ENCODE assay signal across 8 cellular contexts in the genomic region with DNA sequence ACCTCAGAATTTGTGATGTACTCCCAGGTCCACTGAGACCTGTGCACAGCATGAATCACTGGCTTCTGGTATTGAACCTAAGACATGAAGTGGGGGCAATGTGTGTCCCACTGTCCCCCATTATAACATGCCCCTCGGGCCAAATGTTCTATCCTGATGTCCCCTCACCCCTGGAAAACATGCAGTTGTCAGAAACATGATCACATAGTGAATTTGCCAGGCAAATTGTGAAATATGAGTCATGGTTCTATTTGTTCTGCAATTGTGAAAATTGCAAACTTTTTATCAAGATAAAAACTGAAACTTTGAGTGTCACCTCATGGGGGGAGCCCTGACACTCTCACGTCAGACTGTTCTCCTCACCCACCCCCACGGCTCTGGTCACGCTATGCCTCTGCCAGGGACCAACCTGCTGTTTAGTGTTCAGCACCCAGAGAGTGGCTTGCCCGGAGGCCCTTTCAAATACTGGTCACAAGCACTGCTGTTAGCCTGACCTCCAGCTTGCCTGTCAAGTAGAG.
DNase-seq lines count a peak whose midpoint lies in the region; ATAC-seq, FAIRE-seq and TF ChIP-seq lines count a peak whose summit lies in the region.

No MANE protein-coding gene starts in this region.

- SMC1A ChIA-PET in GM12878 (lab: Charles Lee; ENCODE audit: uncharacterized antibody, unreplicated experiment), result interaction anchor here (0.6 to 2.1 kb wide), 7 partner anchors 13 to 1733 kb away, joined by 3 to 8 read pairs (median 6); no protein-coding TSS in a partner anchor

- RAD21 ChIA-PET in GM12878 (lab: Charles Lee; ENCODE audit: unreplicated experiment), result interaction anchor here (0.7 to 2.5 kb wide), 3 partner anchors 28 to 212 kb away, joined by 3 to 8 read pairs (median 3); no protein-coding TSS in a partner anchor

- H3K27me3 ChIP-seq in PC-3 (ENCODE audit: low read length) (no peaks in the 10 kb centered on the region), GM12878 (replicated peaks in 1 of 2; ENCODE audit: control insufficient read depth in 2 of 2, insufficient read depth in 2 of 2, low read length in 1 of 2) (no peaks in the 10 kb centered on the region)

- peak; percentile 47 for FAIRE-seq in GM12878 (lab: Jason Lieb, UNC)

- no peaks in the 10 kb centered on the region for H3K9me2 ChIP-seq in PC-3 (replicated peaks; ENCODE audit: low read length)

- in situ Hi-C loops in GM12878 (cut with MboI) (no loop called here), KBM-7 (cut with MboI; ENCODE audit: low pct_unique_long_range_greater_than_20kb, low sequenced_read_pairs) (loop anchor here (25.0 kb wide), 2 partner anchors 273 to 1073 kb away; no protein-coding TSS in a partner anchor)

- ATAC-seq in GM18867 (IDR thresholded peaks at IDR 0.05; ENCODE audit: unreplicated experiment), result peak; percentile 72
- peak; percentile 80 for ATAC-seq in HG02763 (IDR thresholded peaks at IDR 0.05; ENCODE audit: unreplicated experiment)
- peak; percentile 68 for ATAC-seq in PC-3
- peak; percentile 88 for ATAC-seq in GM12878
- ATAC-seq in omental fat pad (ENCODE audit: low FRiP score), result no peak

- peak overlapping the region; percentile 51 for H3K4me2 ChIP-seq in PC-3 (ENCODE audit: low read length)
- H3K4me2 ChIP-seq in GM12878 (ENCODE audit: control insufficient read depth, insufficient read depth), result peak overlapping the region; percentile 67

- peak; percentile 84 for DNase-seq in PC-3
- peak; percentile 62 for DNase-seq in GM12878 (ENCODE audit: low read depth, low spot score)
- peak; percentile 81 for DNase-seq in stimulated activated CD8-positive, alpha-beta memory T cell treated with anti-CD3 and anti-CD28 coated beads, Interleukin-4, amount 100 ng/mL, for 24 hours (ENCODE audit: low read depth)
- DNase-seq in omental fat pad (ENCODE audit: low spot score), result no peak
- DNase-seq in NCI-H1105 treated with DMSO at 0.1 percent for 48 hours (lab: John Stamatoyannopoulos, UW), result no peak
- DNase-seq in KBM-7, result no peak

- TF ChIP-seq POLR2A in GM12878 (IDR thresholded peaks at IDR 0.05; ENCODE audit: low read depth, low read length), result no peak

- TF ChIP-seq EP300 in GM12878 (IDR thresholded peaks at IDR 0.05; ENCODE audit: borderline replicate concordance in 1 of 2, control insufficient read depth in 1 of 2, low read depth in 2 of 2, low read length in 2 of 2), result peak; percentile 100

- H3K79me2 ChIP-seq in PC-3 (ENCODE audit: low read length), result no peaks in the 10 kb centered on the region
- H3K79me2 ChIP-seq in GM12878 (ENCODE audit: control insufficient read depth, insufficient read depth, low read length), result no peaks in the 10 kb centered on the region

- intact Hi-C loops in PC-3 (cut with micrococcal nuclease), result loop anchor here (1.0 to 10.0 kb wide), 5 partner anchors 102 to 1056 kb away; no protein-coding TSS in a partner anchor
- intact Hi-C loops in GM12878 (cut with micrococcal nuclease; ENCODE audit: unreplicated experiment), result loop anchor here (1.0 to 10.0 kb wide), 8 partner anchors 27 to 1116 kb away; partner anchors contain the start of gene SUPT3H

- H3K9me3 ChIP-seq in PC-3 (ENCODE audit: low read length), result no peaks in the 10 kb centered on the region
- no peaks in the 10 kb centered on the region; the same call in 1 of the 3 replicates for H3K9me3 ChIP-seq in GM12878 (replicated peaks; ENCODE audit: control insufficient read depth, insufficient read depth, low read length)

- 3% methylated on average over 5 of the region's 5 CpGs for WGBS in GM12878 (ENCODE audit: insufficient coverage, insufficient replicate concordance, low lambda C conversion rate, missing lambda C conversion rate)

- BruUV-seq in PC-3 (replicated peaks; lab: Mats Ljungman, UMichigan) (no TSS peak), GM12878 (replicated peaks; lab: Mats Ljungman, UMichigan) (no TSS peak)

- H3K4me1 ChIP-seq in PC-3 (ENCODE audit: insufficient read depth, low read length) (peaks cover 37% of the 10 kb centered on the region), GM12878 (ENCODE audit: control insufficient read depth, insufficient read depth, low read length) (peaks cover 24% of the 10 kb centered on the region)

- H3K9ac ChIP-seq in PC-3 (ENCODE audit: low read length) (peak overlapping the region; percentile 80), GM12878 (ENCODE audit: control insufficient read depth, insufficient read depth, low read length) (no peak overlapping the region)

- peak; percentile 18; the same call in 1 of the 2 replicates for TF ChIP-seq RAD21 in GM12878 (IDR thresholded peaks at IDR 0.05; ENCODE audit: insufficient read depth, low read depth, low read length)

- no peaks in the 10 kb centered on the region for H3K36me3 ChIP-seq in PC-3 (ENCODE audit: low read depth, low read length)
- H3K36me3 ChIP-seq in GM12878 (ENCODE audit: control insufficient read depth in 2 of 2, insufficient read depth in 2 of 2, low read length in 1 of 2), result no peaks in the 10 kb centered on the region

- peak overlapping the region; percentile 93 for H3K27ac ChIP-seq in PC-3 (ENCODE audit: low read length)
- H3K27ac ChIP-seq in GM12878 (ENCODE audit: control insufficient read depth, insufficient read depth), result peak overlapping the region; percentile 71

- H4K20me1 ChIP-seq in PC-3 (ENCODE audit: low read length), result no peaks in the 10 kb centered on the region
- H4K20me1 ChIP-seq in GM12878 (ENCODE audit: control insufficient read depth, insufficient read depth), result no peaks in the 10 kb centered on the region

- H2AFZ ChIP-seq in PC-3 (ENCODE audit: low read length) (no peak overlapping the region), GM12878 (ENCODE audit: control insufficient read depth, low read depth, low read length) (no peak overlapping the region)

- no peak overlapping the region for H3K4me3 ChIP-seq in PC-3 (ENCODE audit: low read length)
- peak overlapping the region; percentile 31; the same call in 1 of the 2 replicates for H3K4me3 ChIP-seq in GM12878

- TF ChIP-seq CTCF in PC-3 (conservative IDR thresholded peaks at IDR 0.05; ENCODE audit: low read depth, low read length) (no peak), GM12878 (IDR thresholded peaks at IDR 0.05 in 2 of 3, conservative IDR thresholded peaks at IDR 0.05 in 1 of 3; ENCODE audit: control insufficient read depth in 2 of 3, extremely low read depth in 1 of 3, insufficient read depth in 1 of 3, low read depth in 3 of 3, low read length in 3 of 3) (no peak), omental fat pad (IDR thresholded peaks at IDR 0.05) (no peak)

- H3F3A ChIP-seq in PC-3 (ENCODE audit: low read length, unreplicated experiment), result no peaks in the 10 kb centered on the region

- POLR2A ChIA-PET in PC-3 (lab: Charles Lee; ENCODE audit: unreplicated experiment) (no interaction called here), GM12878 (lab: Charles Lee) (no interaction called here)

- CTCF ChIA-PET in PC-3 (lab: Charles Lee) (interaction anchor here (0.6 kb wide), 1 partner anchor 1235 kb away, joined by 3 read pairs; no protein-coding TSS in a partner anchor), GM12878 (lab: Yijun Ruan, JAX) (interaction anchor here (0.7 to 1.0 kb wide), 2 partner anchors 9 to 491 kb away, joined by 3 to 4 read pairs; no protein-coding TSS in a partner anchor)

TF ChIP-seq in GM12878, 131 proteins besides CTCF, POLR2A, EP300 and RAD21 (continues in another document):
- TF ChIP-seq, protein P1, sequence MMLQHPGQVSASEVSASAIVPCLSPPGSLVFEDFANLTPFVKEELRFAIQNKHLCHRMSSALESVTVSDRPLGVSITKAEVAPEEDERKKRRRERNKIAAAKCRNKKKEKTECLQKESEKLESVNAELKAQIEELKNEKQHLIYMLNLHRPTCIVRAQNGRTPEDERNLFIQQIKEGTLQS (IDR thresholded peaks at IDR 0.05; ENCODE audit: borderline replicate concordance, extremely low read depth, low read depth, low read length), result no peak; the same call in 1 of the 2 replicates
- TF ChIP-seq MEF2A (IDR thresholded peaks at IDR 0.05; ENCODE audit: insufficient read depth, low read depth, low read length) (peak; percentile 91), BMI1 (IDR thresholded peaks at IDR 0.05; ENCODE audit: borderline replicate concordance) (0 out of 2 replicates have a peak, but pooled peaks have one; percentile 27), BHLHE40 (IDR thresholded peaks at IDR 0.05; ENCODE audit: borderline replicate concordance in 1 of 2, low read depth in 2 of 2, low read length in 1 of 2) (peak; percentile 84), ZBED1 (IDR thresholded peaks at IDR 0.05; ENCODE audit: borderline replicate concordance) (peak; percentile 88), KDM1A (IDR thresholded peaks at IDR 0.05; ENCODE audit: borderline replicate concordance) (no peak), JUNB (IDR thresholded peaks at IDR 0.05) (peak; percentile 79), SMAD5 (IDR thresholded peaks at IDR 0.05; ENCODE audit: low read depth) (no peak), TCF3 (IDR thresholded peaks at IDR 0.05; ENCODE audit: borderline replicate concordance, insufficient read depth, low read depth, low read length) (peak; percentile 95; the same call in 1 of the 2 replicates), POU2F2 (IDR thresholded peaks at IDR 0.05; ENCODE audit: borderline replicate concordance, low read depth, low read length) (peak; percentile 93), ZZZ3 (IDR thresholded peaks at IDR 0.05; ENCODE audit: control insufficient read depth, insufficient read length, low read depth) (no peak), ZBTB33 (IDR thresholded peaks at IDR 0.05) (no peak), YY1 (IDR thresholded peaks at IDR 0.05; ENCODE audit: low read depth, low read length) (no peak; the same call in 1 of the 2 replicates), BRCA1 (IDR thresholded peaks at IDR 0.05; ENCODE audit: low read depth, low read length) (no peak), HDAC2 (IDR thresholded peaks at IDR 0.05) (no peak), NR2C1 (IDR thresholded peaks at IDR 0.05) (no peak)

Comparison
In these comparisons a context has a peak if more than half of its experiments do, and no peak if none do; other contexts are left out.
1. DNase-seq: peak in PC-3 (single experiment), GM12878 (single experiment) and stimulated activated CD8-positive, alpha-beta memory T cell treated with anti-CD3 and anti-CD28 coated beads, Interleukin-4, amount 100 ng/mL, for 24 hours (single experiment); none in omental fat pad (single experiment), NCI-H1105 treated with DMSO at 0.1 percent for 48 hours (single experiment) and KBM-7 (single experiment).